ENCODE assay signal across 2 cellular contexts in the genomic region with DNA sequence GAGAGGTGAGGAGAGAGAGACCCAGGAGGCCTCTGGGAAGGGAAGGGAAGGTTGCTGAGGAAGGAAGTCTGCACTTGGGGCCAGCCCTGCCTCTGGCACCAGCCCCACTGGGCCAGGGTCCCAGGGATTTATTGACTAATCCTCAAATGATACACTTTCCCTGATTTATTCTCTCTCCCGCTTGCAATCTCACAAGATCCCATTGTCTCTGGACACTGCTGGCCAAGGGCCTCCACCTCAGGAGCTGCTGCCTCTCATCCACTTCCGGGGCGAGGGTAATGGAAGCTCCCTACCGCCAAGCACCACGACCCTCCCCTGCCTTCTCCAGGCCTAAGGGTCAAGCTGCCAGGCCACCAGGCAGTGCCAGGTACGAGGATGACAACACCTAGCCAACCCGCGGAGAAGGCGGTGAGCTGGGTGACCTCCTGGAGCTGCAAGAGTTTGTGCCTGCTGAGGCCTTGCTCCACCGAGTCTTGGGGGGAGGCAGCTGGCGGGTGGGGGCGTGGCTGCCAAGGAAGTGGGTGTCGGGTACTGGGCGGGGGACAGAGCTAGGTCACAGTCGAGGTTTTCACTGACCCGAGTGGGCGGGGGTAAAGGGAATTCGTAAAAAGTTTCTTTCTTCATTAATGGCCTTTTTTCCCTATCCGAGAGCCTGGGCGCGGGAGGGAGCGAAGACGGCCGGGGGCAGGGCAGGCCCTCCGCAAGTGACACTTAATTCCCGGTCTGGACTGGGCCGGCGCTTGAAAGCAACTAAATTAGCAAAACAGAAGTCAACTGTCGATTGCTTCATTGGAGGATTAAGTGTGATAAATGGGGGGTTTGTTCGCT.
TF ChIP-seq lines count a peak whose summit lies in the region.

No MANE protein-coding gene starts in this region.

TF ChIP-seq in IMR-90, 13 proteins besides CTCF, POLR2A, EP300 and RAD21:
- no peak for TF ChIP-seq MXI1 (IDR thresholded peaks at IDR 0.05; ENCODE audit: borderline replicate concordance, low read depth, low read length)
- TF ChIP-seq, protein P1, sequence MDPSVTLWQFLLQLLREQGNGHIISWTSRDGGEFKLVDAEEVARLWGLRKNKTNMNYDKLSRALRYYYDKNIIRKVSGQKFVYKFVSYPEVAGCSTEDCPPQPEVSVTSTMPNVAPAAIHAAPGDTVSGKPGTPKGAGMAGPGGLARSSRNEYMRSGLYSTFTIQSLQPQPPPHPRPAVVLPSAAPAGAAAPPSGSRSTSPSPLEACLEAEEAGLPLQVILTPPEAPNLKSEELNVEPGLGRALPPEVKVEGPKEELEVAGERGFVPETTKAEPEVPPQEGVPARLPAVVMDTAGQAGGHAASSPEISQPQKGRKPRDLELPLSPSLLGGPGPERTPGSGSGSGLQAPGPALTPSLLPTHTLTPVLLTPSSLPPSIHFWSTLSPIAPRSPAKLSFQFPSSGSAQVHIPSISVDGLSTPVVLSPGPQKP (IDR thresholded peaks at IDR 0.05; ENCODE audit: borderline replicate concordance, low read depth, low read length): no peak
- no peak for TF ChIP-seq BHLHE40 (IDR thresholded peaks at IDR 0.05; ENCODE audit: low read depth, low read length)

TF ChIP-seq in K562, 482 proteins besides CTCF, POLR2A, EP300 and RAD21:
- TF ChIP-seq ELF2 (CRISPR knock-in tag; IDR thresholded peaks at IDR 0.05) (no peak), KDM4B (IDR thresholded peaks at IDR 0.05; ENCODE audit: borderline replicate concordance in 2 of 2, low read depth in 1 of 2) (no peak)
- TF ChIP-seq, protein P2, sequence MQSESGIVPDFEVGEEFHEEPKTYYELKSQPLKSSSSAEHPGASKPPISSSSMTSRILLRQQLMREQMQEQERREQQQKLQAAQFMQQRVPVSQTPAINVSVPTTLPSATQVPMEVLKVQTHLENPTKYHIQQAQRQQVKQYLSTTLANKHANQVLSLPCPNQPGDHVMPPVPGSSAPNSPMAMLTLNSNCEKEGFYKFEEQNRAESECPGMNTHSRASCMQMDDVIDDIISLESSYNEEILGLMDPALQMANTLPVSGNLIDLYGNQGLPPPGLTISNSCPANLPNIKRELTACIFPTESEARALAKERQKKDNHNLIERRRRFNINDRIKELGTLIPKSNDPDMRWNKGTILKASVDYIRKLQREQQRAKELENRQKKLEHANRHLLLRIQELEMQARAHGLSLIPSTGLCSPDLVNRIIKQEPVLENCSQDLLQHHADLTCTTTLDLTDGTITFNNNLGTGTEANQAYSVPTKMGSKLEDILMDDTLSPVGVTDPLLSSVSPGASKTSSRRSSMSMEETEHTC (IDR thresholded peaks at IDR 0.05): no peak
- TF ChIP-seq, protein P3, sequence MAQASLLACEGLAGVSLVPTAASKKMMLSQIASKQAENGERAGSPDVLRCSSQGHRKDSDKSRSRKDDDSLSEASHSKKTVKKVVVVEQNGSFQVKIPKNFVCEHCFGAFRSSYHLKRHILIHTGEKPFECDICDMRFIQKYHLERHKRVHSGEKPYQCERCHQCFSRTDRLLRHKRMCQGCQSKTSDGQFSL (CRISPR knock-in tag; IDR thresholded peaks at IDR 0.05): peak; percentile 37; the same call in 1 of the 2 replicates
- TF ChIP-seq, protein P3 (tag; IDR thresholded peaks at IDR 0.05): no peak
